9 cellular contexts compared by ENCODE assay signal in the genomic region with DNA sequence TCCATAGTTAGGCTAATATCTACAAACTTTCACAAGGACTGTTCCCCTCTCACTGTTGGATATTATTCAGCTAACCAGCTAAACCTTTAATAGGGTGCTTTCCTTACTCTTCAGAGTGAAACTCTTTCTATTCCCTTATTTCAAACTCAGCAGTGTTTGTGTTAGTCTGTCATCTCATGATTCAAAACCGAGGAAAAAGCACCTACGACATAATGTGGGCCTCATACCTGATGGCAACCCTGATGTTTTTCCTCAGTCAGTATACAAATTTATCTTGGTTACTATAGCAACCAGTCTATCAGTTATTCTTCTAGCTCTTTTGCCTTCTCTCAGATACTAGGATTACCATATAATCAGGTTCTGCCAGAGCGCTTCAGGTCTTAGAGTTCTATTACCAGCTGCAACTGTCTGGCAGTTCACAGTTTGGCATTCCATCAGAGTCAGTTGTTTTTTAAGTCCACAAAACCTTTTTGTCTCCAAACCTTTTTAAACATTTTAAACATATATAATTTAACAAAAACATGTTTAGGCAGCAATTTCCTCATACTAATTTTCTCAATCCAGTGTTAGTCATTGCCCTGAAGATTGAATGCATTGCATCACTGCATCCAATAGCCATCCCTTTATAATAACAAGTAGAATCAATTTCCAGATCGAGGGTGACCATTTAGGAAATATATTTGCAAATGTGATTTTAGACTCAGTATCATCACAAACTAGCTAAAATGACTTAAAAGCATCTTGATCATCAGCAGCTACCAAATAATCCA. TPM values are rescaled to one million over a fixed set of nuclear protein-coding genes. Genes with fewer than 3 reads are reported as not detected.
DNase-seq lines count a peak whose midpoint lies in the region; ATAC-seq and TF ChIP-seq lines count a peak whose summit lies in the region.
"Had no signal": no experiment of that assay in that cellular context is flagged by ENCODE, and none has a peak within 500 bp of the region (broad histone marks: within the 10 kb centered on the region; RNA-seq: fewer than 3 reads in every experiment).

No MANE protein-coding gene starts in this region.

- no peak overlapping the region for H2AK5ac ChIP-seq in mesenchymal stem cell (ENCODE audit: low read length, severe bottlenecking)

- H3K9me3 ChIP-seq in HEK293 (ENCODE audit: control insufficient read depth, insufficient read depth, low read depth, low read length) (no peaks in the 10 kb centered on the region), mesenchymal stem cell (ENCODE audit: control insufficient read depth, low read length) (no peaks in the 10 kb centered on the region), SJCRH30 (replicated peaks) (no peaks in the 10 kb centered on the region)

- no peak overlapping the region for H3K4me2 ChIP-seq in mesenchymal stem cell (ENCODE audit: low read length, poor library complexity, severe bottlenecking)

- ATAC-seq in GM18861 (IDR thresholded peaks at IDR 0.05; ENCODE audit: unreplicated experiment) (peak; percentile 47), GM19351 (IDR thresholded peaks at IDR 0.05; ENCODE audit: unreplicated experiment) (no peak)

- H3K27ac ChIP-seq in HEK293 (ENCODE audit: extremely low read depth, low read depth, low read length): no peak overlapping the region
- no peak overlapping the region for H3K27ac ChIP-seq in mesenchymal stem cell (ENCODE audit: low read length, poor library complexity, severe bottlenecking)
- no peak overlapping the region for H3K27ac ChIP-seq in SJCRH30

- no peaks in the 10 kb centered on the region for H3K27me3 ChIP-seq in mesenchymal stem cell (ENCODE audit: control insufficient read depth in 1 of 2, insufficient read depth in 1 of 2, low read length in 2 of 2)
- H3K27me3 ChIP-seq in SJCRH30: no peaks in the 10 kb centered on the region

- H3K4ac ChIP-seq in mesenchymal stem cell (ENCODE audit: low read depth in 1 of 2, low read length in 2 of 2): no peak overlapping the region

- CTCF ChIA-PET in HEK293 (lab: Yijun Ruan, JAX): interaction anchor here (1.0 kb wide), 1 partner anchor 17 kb away, joined by 3 read pairs; no protein-coding TSS in a partner anchor

- no peak overlapping the region for H3K18ac ChIP-seq in mesenchymal stem cell (ENCODE audit: low read depth in 1 of 2, low read length in 2 of 2)

- no peak overlapping the region for H2AFZ ChIP-seq in mesenchymal stem cell (ENCODE audit: low read depth, low read length)

- H3K14ac ChIP-seq in mesenchymal stem cell (ENCODE audit: low read length in 2 of 2): no peak overlapping the region

- no peak overlapping the region for H4K8ac ChIP-seq in mesenchymal stem cell (ENCODE audit: low read length)

- H3K4me1 ChIP-seq in HEK293 (ENCODE audit: control insufficient read depth, insufficient read depth, low read length) (no peaks in the 10 kb centered on the region), mesenchymal stem cell (ENCODE audit: control insufficient read depth, insufficient read depth, low read depth, low read length) (no peaks in the 10 kb centered on the region), SJCRH30 (0 out of 2 replicates have a peak, but pooled peaks cover 3% of the 10 kb centered on the region)

- DNase-seq in M059J (ENCODE audit: low read depth) (peak; percentile 20), mesenchymal stem cell (peak; percentile 25), dermis blood vessel endothelial cell (no peak), iPS-NIHi7 (ENCODE audit: extremely low spot score) (no peak), SJCRH30 (no peak)
- DNase-seq: NCI-H1417 treated with DMSO at 0.1 percent for 48 hours had no signal

- no peaks in the 10 kb centered on the region for H3K79me1 ChIP-seq in mesenchymal stem cell (replicated peaks; ENCODE audit: low read length, poor library complexity, severe bottlenecking)

- H3K36me3 ChIP-seq in HEK293 (ENCODE audit: control insufficient read depth in 2 of 2, insufficient read depth in 1 of 2, low read length in 2 of 2) (no peaks in the 10 kb centered on the region), mesenchymal stem cell (ENCODE audit: control insufficient read depth in 1 of 2, insufficient read depth in 2 of 2, low read depth in 1 of 2, low read length in 2 of 2) (no peaks in the 10 kb centered on the region), SJCRH30 (no peaks in the 10 kb centered on the region)

- no peak overlapping the region for H2BK12ac ChIP-seq in mesenchymal stem cell (ENCODE audit: low read length in 2 of 2)

- no peak overlapping the region for H2BK120ac ChIP-seq in mesenchymal stem cell (ENCODE audit: low read depth, low read length)

- no peak overlapping the region for H3K23ac ChIP-seq in mesenchymal stem cell (ENCODE audit: low read length in 2 of 2)

- no peak overlapping the region for H4K91ac ChIP-seq in mesenchymal stem cell (ENCODE audit: low read length)

- TF ChIP-seq CTCF in HEK293 (tag by site-specific recombination; IDR thresholded peaks at IDR 0.05): no peak

- no peak overlapping the region for H3K9ac ChIP-seq in mesenchymal stem cell (ENCODE audit: low read length)

- WGBS in mesenchymal stem cell: 88% methylated on average over 3 of the region's 4 CpGs

- POLR2A ChIA-PET in HEK293 (lab: Yijun Ruan, JAX): no interaction called here

- H2BK5ac ChIP-seq in mesenchymal stem cell (ENCODE audit: low read depth, low read length, poor library complexity, severe bottlenecking): no peak overlapping the region

- no peak overlapping the region for H2BK15ac ChIP-seq in mesenchymal stem cell (ENCODE audit: low read depth, poor library complexity, severe bottlenecking)

- H3K4me3 ChIP-seq in HEK293 (ENCODE audit: low read depth, low read length) (no peak overlapping the region), mesenchymal stem cell (ENCODE audit: insufficient read depth in 1 of 2, low read depth in 1 of 2, low read length in 2 of 2) (no peak overlapping the region), SJCRH30 (no peak overlapping the region)

TF ChIP-seq in HEK293, 187 proteins besides CTCF, POLR2A, EP300 and RAD21:
- TF ChIP-seq PRDM6 (tag by site-specific recombination; IDR thresholded peaks at IDR 0.05) (peak; percentile 35; the same call in 1 of the 2 replicates), BCL11B (tag by site-specific recombination; IDR thresholded peaks at IDR 0.05; ENCODE audit: low read depth) (no peak)

RNA-seq across cellular contexts. Expression of gene WDR44, which starts 7.4 kb away (rescaled TPM):
- 25.0 and 38.0 TPM in 2 replicates for total RNA-seq in M059J (2014; rRNA removed; shearing (Covaris generic))
- 9.9 TPM for polyA plus RNA-seq in mesenchymal stem cell (2013, experiment 1 of 2)
- polyA plus RNA-seq in mesenchymal stem cell (2013, experiment 2 of 2): 9.4 TPM
- total RNA-seq in dermis blood vessel endothelial cell: 11.7 and 17.4 TPM in 2 replicates
- total RNA-seq in SJCRH30 (2014; rRNA removed; shearing (Covaris generic)): 13.3 and 17.8 TPM in 2 replicates

Comparison
In these comparisons a context has a peak if more than half of its experiments do, and no peak if none do; other contexts are left out.
1. DNase-seq: peak in M059J (single experiment) and mesenchymal stem cell (single experiment); none in dermis blood vessel endothelial cell (single experiment), iPS-NIHi7 (single experiment) and SJCRH30 (0 of 2).